Comparison of ENCODE assay signal across 16 cellular contexts in genomic region chr20:23873370-23874015, GRCh38. TPM values are rescaled to one million over a fixed set of nuclear protein-coding genes. Genes with fewer than 3 reads are reported as not detected.
"Had no signal": no experiment of that assay in that cellular context is flagged by ENCODE, and none has a peak within 500 bp of the region (broad histone marks: within the 10 kb centered on the region; RNA-seq: fewer than 3 reads in every experiment).

No MANE protein-coding gene starts in this region.

- FAIRE-seq: keratinocyte had no signal

- H3K27ac ChIP-seq: adrenal gland, dorsolateral prefrontal cortex, neural progenitor cell, spleen had no signal

- H3K9me3 Mint-ChIP-seq: activated CD4-positive, alpha-beta memory T cell treated with anti-CD3 and anti-CD28 coated beads, Interleukin-2, amount 10 ng/mL, durations not matched to agents 7 days and 5 days; neural progenitor cell had no signal

- H3K4me1 ChIP-seq: adrenal gland, spleen had no signal

- H3K36me3 ChIP-seq: adrenal gland, neural progenitor cell, sigmoid colon, spleen had no signal

- H3K27ac Mint-ChIP-seq: activated CD4-positive, alpha-beta memory T cell treated with anti-CD3 and anti-CD28 coated beads, Interleukin-2, amount 10 ng/mL, durations not matched to agents 7 days and 5 days; endodermal cell; neural progenitor cell had no signal

- H2AFZ ChIP-seq: neural progenitor cell had no signal

- H3K4me2 ChIP-seq: neural progenitor cell had no signal

- H3K4me3 Mint-ChIP-seq: activated CD4-positive, alpha-beta memory T cell treated with anti-CD3 and anti-CD28 coated beads, Interleukin-2, amount 10 ng/mL, durations not matched to agents 7 days and 5 days; endodermal cell; neural progenitor cell had no signal

- H3K36me3 Mint-ChIP-seq: neural progenitor cell had no signal

- H3K4me3 ChIP-seq: adrenal gland, dorsolateral prefrontal cortex, neural progenitor cell, sigmoid colon, spleen had no signal

- ATAC-seq: left lobe of liver had no signal

- DNase-seq: activated CD4-positive, alpha-beta memory T cell treated with anti-CD3 and anti-CD28 coated beads, Interleukin-2, amount 10 ng/mL, durations not matched to agents 7 days and 5 days; activated CD8-positive, alpha-beta memory T cell treated with anti-CD3 and anti-CD28 coated beads, Interleukin-2, amount 50 U/mL, for 4 hours; adrenal gland; dorsolateral prefrontal cortex; endodermal cell; erythroblast; hippocampal formation; sigmoid colon; spleen; T-helper 9 cell had no signal

- H3K9ac ChIP-seq: neural progenitor cell had no signal

- H3K9me3 ChIP-seq: adrenal gland, sigmoid colon, spleen had no signal

- H3K27me3 ChIP-seq: neural progenitor cell, sigmoid colon had no signal

- H3K4me1 Mint-ChIP-seq: activated CD4-positive, alpha-beta memory T cell treated with anti-CD3 and anti-CD28 coated beads, Interleukin-2, amount 10 ng/mL, durations not matched to agents 7 days and 5 days had no signal

RNA-seq across cellular contexts. Expression of gene CST5, which starts 6.1 kb away (rescaled TPM):
- total RNA-seq: activated CD4-positive, alpha-beta memory T cell treated with anti-CD3 and anti-CD28 coated beads, Interleukin-2, amount 10 ng/mL, durations not matched to agents 7 days and 5 days; dorsolateral prefrontal cortex; endodermal cell; left lobe of liver; lung microvascular endothelial cell; osteocyte; sigmoid colon; spleen; ureter had no signal
- polyA plus RNA-seq: keratinocyte, sigmoid colon, spleen had no signal

RNA-seq across cellular contexts. Expression of gene CST2, which starts 47.0 kb away (rescaled TPM):
- total RNA-seq: activated CD4-positive, alpha-beta memory T cell treated with anti-CD3 and anti-CD28 coated beads, Interleukin-2, amount 10 ng/mL, durations not matched to agents 7 days and 5 days; dorsolateral prefrontal cortex; left lobe of liver; lung microvascular endothelial cell; osteocyte; sigmoid colon; spleen; ureter had no signal
- polyA plus RNA-seq: keratinocyte had no signal
